Comparison of ENCODE assay signal across 16 cellular contexts in the genomic region with DNA sequence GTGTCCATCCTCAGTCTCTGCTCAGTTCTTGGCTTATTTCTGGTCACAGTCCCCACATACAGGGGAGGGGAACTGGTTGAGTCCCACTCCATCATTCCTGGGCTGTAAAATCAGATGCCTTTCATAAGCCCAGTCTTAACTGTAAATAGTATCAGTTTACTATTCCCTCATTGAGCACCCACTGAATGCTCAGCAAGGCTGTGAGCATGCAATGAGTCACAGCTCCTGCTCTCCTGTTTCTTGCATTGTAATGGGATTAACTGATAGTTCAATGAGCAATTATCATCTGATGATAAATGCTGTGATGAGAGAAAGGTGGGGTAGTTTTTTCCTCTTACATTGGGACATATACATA.
DNase-seq lines count a peak whose midpoint lies in the region; ATAC-seq, FAIRE-seq and TF ChIP-seq lines count a peak whose summit lies in the region.
"Had no signal": no experiment of that assay in that cellular context is flagged by ENCODE, and none has a peak within 500 bp of the region (broad histone marks: within the 10 kb centered on the region; RNA-seq: fewer than 3 reads in every experiment).

No MANE protein-coding gene starts in this region.

- TF ChIP-seq CTCF in right atrium auricular region (IDR thresholded peaks at IDR 0.05) (no peak), astrocyte of the cerebellum (IDR thresholded peaks at IDR 0.05; ENCODE audit: low read depth, low read length, missing control alignments) (no peak)

- H3K36me3 ChIP-seq in right atrium auricular region: no peaks in the 10 kb centered on the region

- in situ Hi-C loops in astrocyte of the cerebellum (cut with HindIII; ENCODE audit: low sequenced_read_pairs): no loop called here

- no peaks in the 10 kb centered on the region for H3K9me3 ChIP-seq in right atrium auricular region

- H3K4me3 ChIP-seq in right atrium auricular region: no peak overlapping the region
- H3K4me3 ChIP-seq in astrocyte of the cerebellum (ENCODE audit: low read depth, low read length): no peak overlapping the region

- no peak for FAIRE-seq in urothelium cell line (lab: Jason Lieb, UNC)
- FAIRE-seq: islet of Langerhans had no signal

- peak overlapping the region; percentile 23 to 47 for H3K27ac ChIP-seq in right atrium auricular region

- intact Hi-C loops in Right ventricle myocardium inferior (cut with DNase I): loop anchor here (2.0 kb wide), 1 partner anchor 114 kb away; a partner anchor contains a TSS

- ATAC-seq in Right ventricle myocardium inferior (no peak), HG03432 (IDR thresholded peaks at IDR 0.05; ENCODE audit: unreplicated experiment) (no peak)

- peaks cover 0 to 28% of the 10 kb centered on the region in 2 donors for H3K4me1 ChIP-seq in right atrium auricular region

- no peak for DNase-seq in right atrium auricular region (ENCODE audit: low spot score)
- no peak for DNase-seq in Right ventricle myocardium inferior (ENCODE audit: missing footprints)
- peak; percentile 60 for DNase-seq in astrocyte of the cerebellum (ENCODE audit: low read depth)
- DNase-seq in hepatic stellate cell (ENCODE audit: low spot score): peak; percentile 42
- peak; percentile 76 for DNase-seq in urothelium cell line (ENCODE audit: low spot score)
- DNase-seq in NCI-H748 (lab: John Stamatoyannopoulos, UW; ENCODE audit: unreplicated experiment): no peak
- DNase-seq in DMS153 treated with DMSO at 0.1 percent for 48 hours (lab: John Stamatoyannopoulos, UW; ENCODE audit: unreplicated experiment): no peak
- DNase-seq: activated CD4-positive, alpha-beta T cell treated with anti-CD3 and anti-CD28 coated beads, Interleukin-2, amount 50 U/mL, for 48 hours; activated naive CD4-positive, alpha-beta T cell treated with anti-CD3 and anti-CD28 coated beads, Interleukin-2, amount 50 U/mL, for 16 hours; endodermal cell; H7; MV-4-11; NCI-H524; stimulated activated naive CD4-positive, alpha-beta T cell had no signal

- no peaks in the 10 kb centered on the region for H3K27me3 ChIP-seq in right atrium auricular region

Comparison
In these comparisons a context has a peak if more than half of its experiments do, and no peak if none do; other contexts are left out.
1. DNase-seq: peak in astrocyte of the cerebellum (single experiment), hepatic stellate cell (single experiment) and urothelium cell line (single experiment); none in right atrium auricular region (single experiment), Right ventricle myocardium inferior (single experiment), NCI-H748 (single experiment) and DMS153 treated with DMSO at 0.1 percent for 48 hours (single experiment).